Comparison of ENCODE assay signal across 15 cellular contexts in genomic region chr13:93169980-93170379, GRCh38. TPM values are rescaled to one million over a fixed set of nuclear protein-coding genes. Genes with fewer than 3 reads are reported as not detected.
DNase-seq lines count a peak whose midpoint lies in the region; ATAC-seq and TF ChIP-seq lines count a peak whose summit lies in the region.
"Had no signal": no experiment of that assay in that cellular context is flagged by ENCODE, and none has a peak within 500 bp of the region (broad histone marks: within the 10 kb centered on the region; RNA-seq: fewer than 3 reads in every experiment).

No MANE protein-coding gene starts in this region.

- H3K27me3 ChIP-seq in CD4-positive, alpha-beta memory T cell (ENCODE audit: insufficient read depth, low read length): no peaks in the 10 kb centered on the region

- no peaks in the 10 kb centered on the region for H3K9me3 Mint-ChIP-seq in activated CD4-positive, alpha-beta memory T cell treated with anti-CD3 and anti-CD28 coated beads for 36 hours
- H3K9me3 Mint-ChIP-seq in activated CD4-positive, alpha-beta memory T cell treated with anti-CD3 and anti-CD28 coated beads, Interleukin-2, amount 10 ng/mL, durations not matched to agents 7 days and 5 days: no peaks in the 10 kb centered on the region
- peaks cover 0 to 6% (median under 1%) of the 10 kb centered on the region in 8 donors for H3K9me3 Mint-ChIP-seq in CD4-positive, alpha-beta memory T cell
- H3K9me3 Mint-ChIP-seq: activated naive CD8-positive, alpha-beta T cell treated with anti-CD3 and anti-CD28 coated beads, Interleukin-2, amount 10 ng/mL, durations not matched to agents 7 days and 5 days had no signal

- no peaks in the 10 kb centered on the region for H3K9me3 ChIP-seq in CD4-positive, alpha-beta memory T cell (ENCODE audit: control insufficient read depth in 1 of 2, low read length in 2 of 2)
- H3K9me3 ChIP-seq: thoracic aorta had no signal

- H3K27ac ChIP-seq in CD4-positive, alpha-beta memory T cell (ENCODE audit: low read depth, low read length): no peak overlapping the region
- H3K27ac ChIP-seq: thoracic aorta had no signal

- no peak overlapping the region for H3K4me3 ChIP-seq in choroid plexus epithelial cell (ENCODE audit: low read depth, low read length)
- H3K4me3 ChIP-seq in CD4-positive, alpha-beta memory T cell (ENCODE audit: low read length in 2 of 2): no peak overlapping the region
- H3K4me3 ChIP-seq: thoracic aorta had no signal

- intact Hi-C loops in activated CD4-positive, alpha-beta memory T cell treated with anti-CD3 and anti-CD28 coated beads for 36 hours (cut with micrococcal nuclease): no loop called here
- intact Hi-C loops in CD4-positive, alpha-beta memory T cell (cut with micrococcal nuclease): no loop called here

- H3K36me3 ChIP-seq in CD4-positive, alpha-beta memory T cell (ENCODE audit: insufficient read depth, low read length): no peaks in the 10 kb centered on the region
- H3K36me3 ChIP-seq: thoracic aorta had no signal

- no peak for TF ChIP-seq CTCF in choroid plexus epithelial cell (conservative IDR thresholded peaks at IDR 0.05; ENCODE audit: low read depth, low read length)

- H3K27ac Mint-ChIP-seq in activated CD4-positive, alpha-beta memory T cell treated with anti-CD3 and anti-CD28 coated beads for 36 hours: no peak overlapping the region
- no peak overlapping the region for H3K27ac Mint-ChIP-seq in activated CD4-positive, alpha-beta memory T cell treated with anti-CD3 and anti-CD28 coated beads, Interleukin-2, amount 10 ng/mL, durations not matched to agents 7 days and 5 days
- H3K27ac Mint-ChIP-seq in CD4-positive, alpha-beta memory T cell: no peak overlapping the region
- H3K27ac Mint-ChIP-seq: activated naive CD8-positive, alpha-beta T cell treated with anti-CD3 and anti-CD28 coated beads, Interleukin-2, amount 10 ng/mL, durations not matched to agents 7 days and 5 days had no signal

- no peaks in the 10 kb centered on the region for H3K4me1 Mint-ChIP-seq in activated CD4-positive, alpha-beta memory T cell treated with anti-CD3 and anti-CD28 coated beads for 36 hours (ENCODE audit: low read depth)
- no peaks in the 10 kb centered on the region for H3K4me1 Mint-ChIP-seq in activated CD4-positive, alpha-beta memory T cell treated with anti-CD3 and anti-CD28 coated beads, Interleukin-2, amount 10 ng/mL, durations not matched to agents 7 days and 5 days
- no peaks in the 10 kb centered on the region for H3K4me1 Mint-ChIP-seq in CD4-positive, alpha-beta memory T cell
- H3K4me1 Mint-ChIP-seq: activated naive CD8-positive, alpha-beta T cell treated with anti-CD3 and anti-CD28 coated beads, Interleukin-2, amount 10 ng/mL, durations not matched to agents 7 days and 5 days had no signal

- ATAC-seq in HG03460 (IDR thresholded peaks at IDR 0.05; ENCODE audit: unreplicated experiment) (no peak), GM21360 (IDR thresholded peaks at IDR 0.05; ENCODE audit: unreplicated experiment) (no peak)

- CTCF ChIA-PET in activated CD4-positive, alpha-beta memory T cell treated with anti-CD3 and anti-CD28 coated beads for 36 hours (lab: Charles Lee): no interaction called here
- CTCF ChIA-PET in activated CD4-positive, alpha-beta memory T cell treated with anti-CD3 and anti-CD28 coated beads, Interleukin-2, amount 10 ng/mL, durations not matched to agents 7 days and 5 days (lab: Charles Lee): no interaction called here
- CTCF ChIA-PET in CD4-positive, alpha-beta memory T cell (lab: Charles Lee; ENCODE audit: partially characterized antibody): no interaction called here

- DNase-seq in activated CD4-positive, alpha-beta memory T cell treated with anti-CD3 and anti-CD28 coated beads for 36 hours: peak; percentile 9
- no peak for DNase-seq in activated CD4-positive, alpha-beta memory T cell treated with anti-CD3 and anti-CD28 coated beads, Interleukin-2, amount 10 ng/mL, durations not matched to agents 7 days and 5 days
- peak; percentile 98 for DNase-seq in LHCN-M2 (ENCODE audit: low read depth)
- DNase-seq in choroid plexus epithelial cell (ENCODE audit: low read depth): peak; percentile 89
- DNase-seq in non-pigmented ciliary epithelial cell (ENCODE audit: low read depth): peak; percentile 95
- no peak for DNase-seq in CD4-positive, alpha-beta memory T cell
- DNase-seq: activated CD4-positive, alpha-beta T cell treated with anti-CD3 and anti-CD28 coated beads, Interleukin-2, amount 50 U/mL, for 48 hours; activated naive CD8-positive, alpha-beta T cell treated with anti-CD3 and anti-CD28 coated beads, Interleukin-2, amount 10 ng/mL, durations not matched to agents 7 days and 5 days; effector CD8-positive, alpha-beta T cell; GDM1; NCI-H1417 treated with DMSO at 0.1 percent for 48 hours had no signal

- peaks cover 1% of the 10 kb centered on the region for H3K27me3 Mint-ChIP-seq in activated CD4-positive, alpha-beta memory T cell treated with anti-CD3 and anti-CD28 coated beads for 36 hours
- no peaks in the 10 kb centered on the region for H3K27me3 Mint-ChIP-seq in activated CD4-positive, alpha-beta memory T cell treated with anti-CD3 and anti-CD28 coated beads, Interleukin-2, amount 10 ng/mL, durations not matched to agents 7 days and 5 days
- H3K27me3 Mint-ChIP-seq in CD4-positive, alpha-beta memory T cell: no peaks in the 10 kb centered on the region
- H3K27me3 Mint-ChIP-seq: activated naive CD8-positive, alpha-beta T cell treated with anti-CD3 and anti-CD28 coated beads, Interleukin-2, amount 10 ng/mL, durations not matched to agents 7 days and 5 days had no signal

- H3K36me3 Mint-ChIP-seq in activated CD4-positive, alpha-beta memory T cell treated with anti-CD3 and anti-CD28 coated beads for 36 hours: no peaks in the 10 kb centered on the region
- H3K36me3 Mint-ChIP-seq in activated CD4-positive, alpha-beta memory T cell treated with anti-CD3 and anti-CD28 coated beads, Interleukin-2, amount 10 ng/mL, durations not matched to agents 7 days and 5 days (ENCODE audit: low read depth): no peaks in the 10 kb centered on the region
- no peaks in the 10 kb centered on the region for H3K36me3 Mint-ChIP-seq in CD4-positive, alpha-beta memory T cell
- H3K36me3 Mint-ChIP-seq: activated naive CD8-positive, alpha-beta T cell treated with anti-CD3 and anti-CD28 coated beads, Interleukin-2, amount 10 ng/mL, durations not matched to agents 7 days and 5 days had no signal

- POLR2A ChIA-PET in activated CD4-positive, alpha-beta memory T cell treated with anti-CD3 and anti-CD28 coated beads for 36 hours (lab: Charles Lee): no interaction called here
- POLR2A ChIA-PET in activated CD4-positive, alpha-beta memory T cell treated with anti-CD3 and anti-CD28 coated beads, Interleukin-2, amount 10 ng/mL, durations not matched to agents 7 days and 5 days (lab: Charles Lee): no interaction called here
- POLR2A ChIA-PET in CD4-positive, alpha-beta memory T cell (lab: Charles Lee; ENCODE audit: partially characterized antibody): interaction anchor here (0.7 kb wide), 1 partner anchor 12 kb away, joined by 3 read pairs; no protein-coding TSS in a partner anchor

- no peaks in the 10 kb centered on the region for H3K4me1 ChIP-seq in CD4-positive, alpha-beta memory T cell (ENCODE audit: insufficient read depth, low read length)

- no peak overlapping the region for H3K4me3 Mint-ChIP-seq in activated CD4-positive, alpha-beta memory T cell treated with anti-CD3 and anti-CD28 coated beads for 36 hours
- H3K4me3 Mint-ChIP-seq in activated CD4-positive, alpha-beta memory T cell treated with anti-CD3 and anti-CD28 coated beads, Interleukin-2, amount 10 ng/mL, durations not matched to agents 7 days and 5 days: no peak overlapping the region
- no peak overlapping the region for H3K4me3 Mint-ChIP-seq in CD4-positive, alpha-beta memory T cell
- H3K4me3 Mint-ChIP-seq: activated naive CD8-positive, alpha-beta T cell treated with anti-CD3 and anti-CD28 coated beads, Interleukin-2, amount 10 ng/mL, durations not matched to agents 7 days and 5 days had no signal

RNA-seq across cellular contexts. Expression of gene GPC6, which starts 56.6 kb away (rescaled TPM):
- total RNA-seq in activated CD4-positive, alpha-beta memory T cell treated with anti-CD3 and anti-CD28 coated beads for 36 hours: not detected
- total RNA-seq in activated CD4-positive, alpha-beta memory T cell treated with anti-CD3 and anti-CD28 coated beads, Interleukin-2, amount 10 ng/mL, durations not matched to agents 7 days and 5 days: not detected
- 13.0 and 17.0 TPM in 2 replicates for total RNA-seq in LHCN-M2 (2014; rRNA removed)
- 3.2 TPM for polyA plus RNA-seq in LHCN-M2 (2012)
- total RNA-seq in CD4-positive, alpha-beta memory T cell: not detected
- not detected for polyA plus RNA-seq in CD4-positive, alpha-beta memory T cell
- total RNA-seq: activated naive CD8-positive, alpha-beta T cell treated with anti-CD3 and anti-CD28 coated beads, Interleukin-2, amount 10 ng/mL, durations not matched to agents 7 days and 5 days; T-helper 1 cell treated with Interleukin-12 subunit alpha and Interleukin-12 subunit beta and Interleukin-4 antibody, amounts not matched to agents 30 ng/mL and 1 ng/mL, for 36 hours had no signal

Comparison
In these comparisons a context has a peak if more than half of its experiments do, and no peak if none do; other contexts are left out.
1. DNase-seq: peak in activated CD4-positive, alpha-beta memory T cell treated with anti-CD3 and anti-CD28 coated beads for 36 hours (single experiment), LHCN-M2 (single experiment), choroid plexus epithelial cell (single experiment) and non-pigmented ciliary epithelial cell (single experiment); none in activated CD4-positive, alpha-beta memory T cell treated with anti-CD3 and anti-CD28 coated beads, Interleukin-2, amount 10 ng/mL, durations not matched to agents 7 days and 5 days (single experiment) and CD4-positive, alpha-beta memory T cell (0 of 5).
2. RNA of gene GPC6, which starts 56.6 kb away (total RNA-seq): 13.0 to 17.0 TPM in LHCN-M2; not detected in activated CD4-positive, alpha-beta memory T cell treated with anti-CD3 and anti-CD28 coated beads for 36 hours, not detected in activated CD4-positive, alpha-beta memory T cell treated with anti-CD3 and anti-CD28 coated beads, Interleukin-2, amount 10 ng/mL, durations not matched to agents 7 days and 5 days and not detected in CD4-positive, alpha-beta memory T cell; every median in the first group is over 10 times any median in the second.